8 cellular contexts compared by ENCODE assay signal in the genomic region with DNA sequence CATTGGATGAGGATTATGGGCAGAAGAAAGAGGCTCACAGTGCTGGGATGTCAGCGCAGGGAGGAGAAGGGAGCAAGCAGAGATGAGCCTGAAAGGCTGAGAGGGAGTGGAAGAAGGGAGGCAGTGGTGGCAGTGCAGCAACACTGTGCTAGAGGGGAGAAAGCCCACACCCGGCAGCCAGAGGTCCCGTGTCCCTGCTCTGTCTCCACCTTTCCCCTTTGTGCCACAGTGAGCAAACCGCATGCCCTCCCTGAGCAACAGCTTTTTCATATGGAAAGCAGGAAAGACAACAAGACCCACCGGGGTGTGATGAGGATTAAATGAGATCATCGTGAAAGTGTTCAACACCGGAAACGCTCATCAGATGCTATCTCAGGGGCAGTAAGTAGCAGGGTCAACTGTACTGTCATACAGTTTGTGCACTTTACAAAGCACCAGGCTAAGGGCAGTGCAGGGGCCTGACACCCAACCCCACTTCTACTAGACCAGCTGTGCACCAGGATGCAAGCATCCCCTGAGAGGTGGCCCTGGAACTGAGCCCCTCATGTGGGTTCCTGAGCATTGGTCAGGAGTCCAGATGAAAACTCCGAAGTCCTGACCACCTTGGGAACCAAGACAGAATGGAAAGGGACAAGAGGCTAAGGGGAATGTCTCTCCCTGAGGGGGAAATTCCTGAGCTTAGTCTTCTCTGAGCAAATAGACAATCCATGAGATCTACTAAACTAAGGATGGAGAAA. TPM values are rescaled to one million over a fixed set of nuclear protein-coding genes. Genes with fewer than 3 reads are reported as not detected.
A peak's percentile ranks its signal among the peaks of the same experiment; 100 is the strongest.
DNase-seq lines count a peak whose midpoint lies in the region; ATAC-seq, FAIRE-seq and TF ChIP-seq lines count a peak whose summit lies in the region.

No MANE protein-coding gene starts in this region.

- H3F3A ChIP-seq in GM23248 (ENCODE audit: insufficient read depth): peaks cover 12% of the 10 kb centered on the region

- H3K36me3 ChIP-seq in BLaER1 treated with 17β-estradiol and CSF1 and Interleukin-3, amounts not matched to agents 10 nM and 100 nM: no peaks in the 10 kb centered on the region
- H3K36me3 ChIP-seq in GM23248 (ENCODE audit: low read depth) (no peaks in the 10 kb centered on the region), iPS-15b (ENCODE audit: control insufficient read depth, insufficient read depth, low read length) (no peaks in the 10 kb centered on the region), kidney (ENCODE audit: control insufficient read depth in 1 of 2, insufficient read depth in 2 of 2, low read length in 2 of 2) (no peaks in the 10 kb centered on the region), Caco-2 (ENCODE audit: control insufficient read depth, insufficient read depth, low read length) (no peaks in the 10 kb centered on the region)

- no peak for FAIRE-seq in kidney (lab: Jason Lieb, UNC)

- peak overlapping the region; percentile 31 to 79 (median 73); a peak in 21 of 22 replicates for H3K9ac ChIP-seq in BLaER1 treated with 17β-estradiol and CSF1 and Interleukin-3, amounts not matched to agents 10 nM and 100 nM
- H3K9ac ChIP-seq in GM23248 (no peak overlapping the region), iPS-15b (ENCODE audit: low read depth, low read length) (no peak overlapping the region), kidney (ENCODE audit: low read length in 2 of 2) (no peak overlapping the region)

- in situ Hi-C loops in GM23248 (cut with MboI): no loop called here

- H3K9me3 Mint-ChIP-seq in Caco-2 (ENCODE audit: unreplicated experiment): no peaks in the 10 kb centered on the region

- no peaks in the 10 kb centered on the region for H3K36me3 Mint-ChIP-seq in Caco-2 (ENCODE audit: insufficient read depth, unreplicated experiment)

- H3K27me3 ChIP-seq in BLaER1 treated with 17β-estradiol and CSF1 and Interleukin-3, amounts not matched to agents 10 nM and 100 nM: no peaks in the 10 kb centered on the region
- H3K27me3 ChIP-seq in GM23248 (replicated peaks; ENCODE audit: insufficient read depth) (no peaks in the 10 kb centered on the region), iPS-15b (ENCODE audit: control insufficient read depth, insufficient read depth, low read length) (no peaks in the 10 kb centered on the region), Caco-2 (replicated peaks; ENCODE audit: control insufficient read depth, insufficient read depth, low read length) (no peaks in the 10 kb centered on the region)

- H3K27ac Mint-ChIP-seq in Caco-2 (ENCODE audit: unreplicated experiment): no peak overlapping the region

- peak overlapping the region in 9 of 10 experiments; percentile 16 to 60 (median 41); a peak in 14 of 20 replicates for H3K4me3 ChIP-seq in BLaER1 treated with 17β-estradiol and CSF1 and Interleukin-3, amounts not matched to agents 10 nM and 100 nM
- H3K4me3 ChIP-seq in GM23248: no peak overlapping the region
- peak overlapping the region; percentile 50 for H3K4me3 ChIP-seq in iPS-15b (ENCODE audit: low read depth, low read length)
- no peak overlapping the region for H3K4me3 ChIP-seq in kidney (ENCODE audit: low read length in 2 of 2)
- H3K4me3 ChIP-seq in Caco-2 (ENCODE audit: low read depth, low read length): no peak overlapping the region

- no peaks in the 10 kb centered on the region for H3K9me3 ChIP-seq in BLaER1 treated with 17β-estradiol and CSF1 and Interleukin-3, amounts not matched to agents 10 nM and 100 nM (replicated peaks in 1 of 11)
- H3K9me3 ChIP-seq in GM23248 (ENCODE audit: low read depth): no peaks in the 10 kb centered on the region
- no peaks in the 10 kb centered on the region for H3K9me3 ChIP-seq in iPS-15b (ENCODE audit: control insufficient read depth, insufficient read depth, low read length)
- no peaks in the 10 kb centered on the region for H3K9me3 ChIP-seq in kidney (ENCODE audit: control insufficient read depth in 1 of 2, low read length in 2 of 2)
- H3K9me3 ChIP-seq in Caco-2: no peaks in the 10 kb centered on the region

- H3K4me1 Mint-ChIP-seq in Caco-2 (ENCODE audit: low read depth, unreplicated experiment): peaks cover 13% of the 10 kb centered on the region

- peak; percentile 55 for DNase-seq in GM23248
- DNase-seq in UCSD-AML1 (lab: John Stamatoyannopoulos, UW; ENCODE audit: unreplicated experiment): peak; percentile 59
- DNase-seq in substantia nigra (lab: John Stamatoyannopoulos, UW): peak in 26 of 49 donors; percentile 13 to 82 (median 38)
- DNase-seq in kidney: no peak
- DNase-seq in Caco-2: no peak

- POLR2A ChIA-PET in Caco-2 (lab: Charles Lee): no interaction called here

- peaks cover 28 to 60% (median 34%) of the 10 kb centered on the region in 10 experiments for H3K4me1 ChIP-seq in BLaER1 treated with 17β-estradiol and CSF1 and Interleukin-3, amounts not matched to agents 10 nM and 100 nM
- H3K4me1 ChIP-seq in GM23248 (ENCODE audit: insufficient read depth): peaks cover 23% of the 10 kb centered on the region
- peaks cover 28% of the 10 kb centered on the region for H3K4me1 ChIP-seq in iPS-15b (ENCODE audit: control insufficient read depth, insufficient read depth, low read length)
- H3K4me1 ChIP-seq in kidney (ENCODE audit: control insufficient read depth in 1 of 2, insufficient read depth in 1 of 2, low read depth in 1 of 2, low read length in 2 of 2): peaks cover 0 to 9% of the 10 kb centered on the region in 2 donors
- H3K4me1 ChIP-seq in Caco-2: no peaks in the 10 kb centered on the region

- no peaks in the 10 kb centered on the region for H4K20me1 ChIP-seq in BLaER1 treated with 17β-estradiol and CSF1 and Interleukin-3, amounts not matched to agents 10 nM and 100 nM
- H4K20me1 ChIP-seq in GM23248 (ENCODE audit: insufficient read depth): no peaks in the 10 kb centered on the region

- H3K79me2 ChIP-seq in GM23248 (ENCODE audit: insufficient read depth): no peaks in the 10 kb centered on the region

- no peaks in the 10 kb centered on the region for H3K9me2 ChIP-seq in GM23248 (ENCODE audit: insufficient read depth)

- H3K27me3 Mint-ChIP-seq in Caco-2 (ENCODE audit: insufficient read depth, unreplicated experiment): peaks cover 6% of the 10 kb centered on the region

- peak overlapping the region; percentile 87 to 98 (median 92) for H3K4me2 ChIP-seq in BLaER1 treated with 17β-estradiol and CSF1 and Interleukin-3, amounts not matched to agents 10 nM and 100 nM
- no peak overlapping the region for H3K4me2 ChIP-seq in GM23248 (ENCODE audit: unreplicated experiment)

- BruUV-seq in Caco-2 (replicated peaks; lab: Mats Ljungman, UMichigan): no TSS peak

- TF ChIP-seq CTCF in kidney (IDR thresholded peaks at IDR 0.05; ENCODE audit: borderline replicate concordance, extremely low read depth, insufficient read depth): no peak
- TF ChIP-seq CTCF in Caco-2 (IDR thresholded peaks at IDR 0.05; ENCODE audit: insufficient read depth in 1 of 2, low read depth in 1 of 2, low read length in 1 of 2, severe bottlenecking in 1 of 2, unreplicated experiment in 1 of 2): no peak

- H2AFZ ChIP-seq in GM23248: peak overlapping the region; percentile 42; the same call in 1 of the 2 replicates

- intact Hi-C loops in kidney (cut with DNase I) (no loop called here), Caco-2 (cut with micrococcal nuclease; ENCODE audit: unreplicated experiment) (loop anchor here (1.0 to 10.0 kb wide), 4 partner anchors 22 to 275 kb away; no protein-coding TSS in a partner anchor)

- H3K27ac ChIP-seq in BLaER1 treated with 17β-estradiol and CSF1 and Interleukin-3, amounts not matched to agents 10 nM and 100 nM: peak overlapping the region; percentile 42 to 86 (median 79); a peak in 21 of 22 replicates
- H3K27ac ChIP-seq in GM23248: no peak overlapping the region
- peak overlapping the region; percentile 88 for H3K27ac ChIP-seq in substantia nigra (ENCODE audit: low read depth, low read length, poor library complexity, severe bottlenecking)
- no peak overlapping the region for H3K27ac ChIP-seq in kidney (ENCODE audit: low read depth in 2 of 2, low read length in 2 of 2)

- CTCF ChIA-PET in Caco-2 (lab: Charles Lee): interaction anchor here (0.9 to 2.4 kb wide), 13 partner anchors 12 to 290 kb away, joined by 3 to 24 read pairs (median 7); no protein-coding TSS in a partner anchor

- H3K4me3 Mint-ChIP-seq in Caco-2 (ENCODE audit: unreplicated experiment): no peak overlapping the region

- 22 to 23% methylated on average over 9 of the region's 9 CpGs for WGBS in GM23248 (ENCODE audit: low coverage in 1 of 2, low lambda C conversion rate in 2 of 2, missing lambda C conversion rate in 2 of 2), 2 experiments

- ATAC-seq in HG02642 (IDR thresholded peaks at IDR 0.05; ENCODE audit: poor library complexity, unreplicated experiment): no peak

RNA-seq across cellular contexts. Expression of gene NHLH1, which starts 9.1 kb away (rescaled TPM):
- not detected in 2 replicates for total RNA-seq in GM23248 (2014; rRNA removed; shearing (Covaris generic))
- polyA plus RNA-seq in GM23248 (2016; fragmentation: Nextera tagmentation; extraction: Ambion mirVana) (0.16 and 0.31 TPM in 2 replicates), kidney (ENCODE audit: insufficient read depth, low read depth, low replicate concordance) (not detected)
- total RNA-seq in kidney (0.09 TPM), Caco-2 (2022) (0.28 and 0.36 TPM in 2 replicates)

RNA-seq across cellular contexts. Expression of gene VANGL2, which starts 24.4 kb away (rescaled TPM):
- not detected in 2 replicates for total RNA-seq in GM23248 (2014; rRNA removed; shearing (Covaris generic))
- not detected in 2 replicates for polyA plus RNA-seq in GM23248 (2016; fragmentation: Nextera tagmentation; extraction: Ambion mirVana)
- 8.1 TPM for total RNA-seq in kidney
- 3.8 TPM for polyA plus RNA-seq in kidney (ENCODE audit: insufficient read depth, low read depth, low replicate concordance)
- total RNA-seq in Caco-2 (2022): 3.2 and 3.4 TPM in 2 replicates

RNA-seq across cellular contexts. Expression of gene NCSTN, which starts 32.8 kb away (rescaled TPM):
- 104 and 110 TPM in 2 replicates for total RNA-seq in GM23248 (2014; rRNA removed; shearing (Covaris generic))
- polyA plus RNA-seq in GM23248 (2016; fragmentation: Nextera tagmentation; extraction: Ambion mirVana) (138 and 147 TPM in 2 replicates), kidney (ENCODE audit: insufficient read depth, low read depth, low replicate concordance) (73.9 TPM)
- total RNA-seq in kidney (109 TPM), Caco-2 (2022) (89.5 and 102 TPM in 2 replicates)

RNA-seq across cellular contexts. Expression of gene COPA, which starts 32.9 kb away (rescaled TPM):
- 212 and 214 TPM in 2 replicates for total RNA-seq in GM23248 (2014; rRNA removed; shearing (Covaris generic))
- polyA plus RNA-seq in GM23248 (2016; fragmentation: Nextera tagmentation; extraction: Ambion mirVana): 194 and 200 TPM in 2 replicates
- total RNA-seq in kidney: 160 TPM
- polyA plus RNA-seq in kidney (ENCODE audit: insufficient read depth, low read depth, low replicate concordance): 50.1 TPM
- total RNA-seq in Caco-2 (2022): 153 and 155 TPM in 2 replicates

Comparison
In these comparisons a context has a peak if more than half of its experiments do, and no peak if none do; other contexts are left out.
1. H3K27ac ChIP-seq: peak in BLaER1 treated with 17β-estradiol and CSF1 and Interleukin-3, amounts not matched to agents 10 nM and 100 nM (11 of 11) and substantia nigra (single experiment); none in GM23248 (single experiment) and kidney (0 of 2).
2. H3K4me3 ChIP-seq: peak in BLaER1 treated with 17β-estradiol and CSF1 and Interleukin-3, amounts not matched to agents 10 nM and 100 nM (9 of 10) and iPS-15b (single experiment); none in GM23248 (single experiment), kidney (0 of 2) and Caco-2 (single experiment).
3. H3K9ac ChIP-seq: peak in BLaER1 treated with 17β-estradiol and CSF1 and Interleukin-3, amounts not matched to agents 10 nM and 100 nM (11 of 11); none in GM23248 (single experiment), iPS-15b (single experiment) and kidney (0 of 2).
4. DNase-seq: peak in GM23248 (single experiment), UCSD-AML1 (single experiment) and substantia nigra (26 of 49); none in kidney (single experiment) and Caco-2 (0 of 2).